ENCODE assay signal across 8 cellular contexts in the genomic region with DNA sequence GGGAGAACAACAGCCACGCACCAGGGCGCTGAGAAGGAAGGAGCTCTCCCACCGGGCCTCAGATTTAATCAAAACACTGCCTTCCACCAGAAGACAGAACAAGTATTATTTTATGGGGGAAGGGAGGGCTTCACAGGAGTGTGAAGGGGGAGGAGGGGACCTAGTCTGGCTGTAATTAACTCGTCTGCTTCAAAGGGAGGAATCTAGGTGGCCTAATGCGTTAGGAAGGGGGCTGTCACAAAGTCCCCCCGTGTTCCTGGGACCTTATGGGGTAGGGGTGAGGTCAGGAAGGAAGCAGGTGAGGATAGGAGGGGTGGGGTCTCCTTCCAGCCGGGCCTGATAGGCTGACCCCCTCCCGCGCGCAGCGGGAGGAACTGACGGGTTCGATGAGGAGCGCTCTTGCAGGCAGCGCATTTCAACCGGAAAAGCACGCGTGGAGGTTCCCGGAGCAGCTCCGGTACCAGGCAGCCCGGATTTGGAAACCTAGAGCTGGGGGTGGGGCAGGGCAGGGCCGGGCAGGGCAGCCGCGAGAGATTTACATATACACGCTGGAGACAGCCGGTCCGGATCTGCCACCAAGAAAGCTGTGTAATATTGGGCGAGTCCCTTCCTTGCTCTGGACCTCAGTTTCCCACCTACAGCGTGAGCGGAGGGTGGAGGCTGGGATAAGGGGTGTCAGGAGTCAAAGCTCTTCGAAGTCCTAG. TPM values are rescaled to one million over a fixed set of nuclear protein-coding genes. Genes with fewer than 3 reads are reported as not detected.
A peak's percentile ranks its signal among the peaks of the same experiment; 100 is the strongest.
DNase-seq lines count a peak whose midpoint lies in the region; ATAC-seq and TF ChIP-seq lines count a peak whose summit lies in the region.

No MANE protein-coding gene starts in this region.

- peaks cover 69% of the 10 kb centered on the region for H3K79me2 ChIP-seq in ACC112 (ENCODE audit: control insufficient read depth, insufficient read depth, low read length, unreplicated experiment)

- H3K36me3 ChIP-seq in ACC112 (ENCODE audit: insufficient read depth, low read length): no peaks in the 10 kb centered on the region

- peak overlapping the region; percentile 97 for H3K4me3 ChIP-seq in ACC112 (ENCODE audit: low read depth, low read length)

- ATAC-seq in GM21786 (IDR thresholded peaks at IDR 0.05; ENCODE audit: unreplicated experiment) (no peak), GM18867 (IDR thresholded peaks at IDR 0.05; ENCODE audit: unreplicated experiment) (no peak)

- H3K4me1 Mint-ChIP-seq in activated T-helper 1 cell treated with anti-CD3 and anti-CD28 coated beads, Interleukin-12 subunit alpha, Interleukin-12 subunit beta, Interleukin-2, Interleukin-4 antibody, amounts not matched to agents 30 ng/mL and 10 ng/mL and 1 ng/mL, durations not matched to agents 14 hours and 24 hours and 36 hours (ENCODE audit: low read depth): peaks cover 23% of the 10 kb centered on the region
- peaks cover 64% of the 10 kb centered on the region for H3K4me1 Mint-ChIP-seq in osteocyte (ENCODE audit: unreplicated experiment)

- H3K4me3 Mint-ChIP-seq in activated T-helper 1 cell treated with anti-CD3 and anti-CD28 coated beads, Interleukin-12 subunit alpha, Interleukin-12 subunit beta, Interleukin-2, Interleukin-4 antibody, amounts not matched to agents 30 ng/mL and 10 ng/mL and 1 ng/mL, durations not matched to agents 14 hours and 24 hours and 36 hours: peak overlapping the region; percentile 82
- peak overlapping the region; percentile 87 for H3K4me3 Mint-ChIP-seq in osteocyte (ENCODE audit: unreplicated experiment)

- intact Hi-C loops in activated T-helper 1 cell treated with anti-CD3 and anti-CD28 coated beads, Interleukin-12 subunit alpha, Interleukin-12 subunit beta, Interleukin-2, Interleukin-4 antibody, amounts not matched to agents 30 ng/mL and 10 ng/mL and 1 ng/mL, durations not matched to agents 14 hours and 24 hours and 36 hours (cut with micrococcal nuclease): loop anchor here (5.0 to 10.0 kb wide), 4 partner anchors 40 to 482 kb away; no protein-coding TSS in a partner anchor

- no peaks in the 10 kb centered on the region for H3K27me3 ChIP-seq in ACC112 (ENCODE audit: insufficient read depth, low read length)

- H3K9me3 Mint-ChIP-seq in activated T-helper 1 cell treated with anti-CD3 and anti-CD28 coated beads, Interleukin-12 subunit alpha, Interleukin-12 subunit beta, Interleukin-2, Interleukin-4 antibody, amounts not matched to agents 30 ng/mL and 10 ng/mL and 1 ng/mL, durations not matched to agents 14 hours and 24 hours and 36 hours: no peaks in the 10 kb centered on the region
- no peaks in the 10 kb centered on the region for H3K9me3 Mint-ChIP-seq in osteocyte (ENCODE audit: unreplicated experiment)

- TF ChIP-seq CTCF in osteocyte (IDR thresholded peaks at IDR 0.05): no peak

- DNase-seq in HT-29 (ENCODE audit: low spot score): peak; percentile 37
- no peak for DNase-seq in activated T-helper 1 cell treated with anti-CD3 and anti-CD28 coated beads, Interleukin-12 subunit alpha, Interleukin-12 subunit beta, Interleukin-2, Interleukin-4 antibody, amounts not matched to agents 30 ng/mL and 10 ng/mL and 1 ng/mL, durations not matched to agents 14 hours and 24 hours and 36 hours (ENCODE audit: low spot score)
- DNase-seq in glomerular visceral epithelial cell (ENCODE audit: extremely low spot score): peak; percentile 47
- no peak for DNase-seq in osteocyte (ENCODE audit: extremely low spot score, unreplicated experiment)
- no peak for DNase-seq in SKM-1 treated with dmso at 0.1 percent for 144 hours (lab: John Stamatoyannopoulos, UW; ENCODE audit: unreplicated experiment)

- H3K27me3 Mint-ChIP-seq in activated T-helper 1 cell treated with anti-CD3 and anti-CD28 coated beads, Interleukin-12 subunit alpha, Interleukin-12 subunit beta, Interleukin-2, Interleukin-4 antibody, amounts not matched to agents 30 ng/mL and 10 ng/mL and 1 ng/mL, durations not matched to agents 14 hours and 24 hours and 36 hours (ENCODE audit: insufficient read depth): peaks cover 36% of the 10 kb centered on the region
- H3K27me3 Mint-ChIP-seq in osteocyte (ENCODE audit: unreplicated experiment): no peaks in the 10 kb centered on the region

- no peak overlapping the region for H2AFZ ChIP-seq in ACC112 (ENCODE audit: low read length, unreplicated experiment)

- H3K27ac Mint-ChIP-seq in activated T-helper 1 cell treated with anti-CD3 and anti-CD28 coated beads, Interleukin-12 subunit alpha, Interleukin-12 subunit beta, Interleukin-2, Interleukin-4 antibody, amounts not matched to agents 30 ng/mL and 10 ng/mL and 1 ng/mL, durations not matched to agents 14 hours and 24 hours and 36 hours: peak overlapping the region; percentile 56
- peak overlapping the region; percentile 81 for H3K27ac Mint-ChIP-seq in osteocyte (ENCODE audit: unreplicated experiment)

- H3K27ac ChIP-seq in ACC112 (ENCODE audit: low read depth, low read length): peak overlapping the region; percentile 52

- H3K4me1 ChIP-seq in ACC112 (ENCODE audit: control insufficient read depth, insufficient read depth, low read length, unreplicated experiment): peaks cover 42% of the 10 kb centered on the region

- peaks cover 2% of the 10 kb centered on the region for H3K36me3 Mint-ChIP-seq in activated T-helper 1 cell treated with anti-CD3 and anti-CD28 coated beads, Interleukin-12 subunit alpha, Interleukin-12 subunit beta, Interleukin-2, Interleukin-4 antibody, amounts not matched to agents 30 ng/mL and 10 ng/mL and 1 ng/mL, durations not matched to agents 14 hours and 24 hours and 36 hours (ENCODE audit: low read depth)
- H3K36me3 Mint-ChIP-seq in osteocyte (ENCODE audit: unreplicated experiment): no peaks in the 10 kb centered on the region

RNA-seq across cellular contexts. Expression of a gene that starts 2.0 kb away (rescaled TPM):
- 54.8 and 65.4 TPM in 2 replicates for total RNA-seq in HT-29 (2014; rRNA removed; shearing (Covaris generic))
- total RNA-seq in activated T-helper 1 cell treated with anti-CD3 and anti-CD28 coated beads, Interleukin-12 subunit alpha, Interleukin-12 subunit beta, Interleukin-2, Interleukin-4 antibody, amounts not matched to agents 30 ng/mL and 10 ng/mL and 1 ng/mL, durations not matched to agents 14 hours and 24 hours and 36 hours: 1.2 and 1.7 TPM in 2 replicates
- total RNA-seq in osteocyte: 16.7 and 18.3 TPM in 2 replicates

Comparison
In these comparisons a context has a peak if more than half of its experiments do, and no peak if none do; other contexts are left out.
1. DNase-seq: peak in HT-29 (single experiment) and glomerular visceral epithelial cell (single experiment); none in activated T-helper 1 cell treated with anti-CD3 and anti-CD28 coated beads, Interleukin-12 subunit alpha, Interleukin-12 subunit beta, Interleukin-2, Interleukin-4 antibody, amounts not matched to agents 30 ng/mL and 10 ng/mL and 1 ng/mL, durations not matched to agents 14 hours and 24 hours and 36 hours (single experiment), osteocyte (single experiment) and SKM-1 treated with dmso at 0.1 percent for 144 hours (single experiment).